8 cellular contexts compared by ENCODE assay signal in the genomic region with DNA sequence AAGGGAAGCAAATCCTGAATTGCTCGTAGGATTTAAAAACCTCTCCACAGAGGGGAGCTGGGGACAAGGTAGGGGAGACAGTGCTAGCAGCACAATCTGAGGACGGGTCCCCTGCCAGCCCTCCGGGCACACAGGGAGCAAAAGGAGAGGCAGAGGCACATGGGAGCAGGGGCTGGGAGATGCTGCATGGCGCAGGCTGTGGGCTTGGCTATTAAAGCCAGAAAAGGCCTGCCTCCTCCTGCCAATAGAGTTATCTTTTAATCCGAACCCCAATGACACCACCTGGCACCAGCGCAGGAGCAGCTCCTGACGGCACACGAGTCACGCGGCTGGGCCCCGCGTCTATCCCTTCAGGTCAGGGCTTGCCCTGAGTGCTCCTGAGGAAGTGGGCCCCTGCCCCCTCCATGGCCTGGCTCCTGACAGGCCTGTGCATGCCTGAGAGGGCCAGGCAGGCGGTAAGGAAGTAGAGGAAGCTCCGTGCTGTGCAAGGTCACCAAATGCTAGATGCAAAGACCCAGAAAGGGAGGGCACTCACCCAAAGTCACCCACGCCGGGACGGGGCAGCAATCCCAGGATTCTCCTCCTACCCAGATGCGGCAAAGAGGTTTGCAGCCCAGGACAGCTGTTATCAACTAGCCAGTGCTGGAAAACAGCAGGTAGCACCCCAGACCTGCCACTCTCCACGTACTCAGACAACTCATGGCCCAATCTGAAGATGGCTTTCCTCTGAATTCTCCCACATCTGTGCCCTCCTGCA. TPM values are rescaled to one million over a fixed set of nuclear protein-coding genes. Genes with fewer than 3 reads are reported as not detected.
A peak's percentile ranks its signal among the peaks of the same experiment; 100 is the strongest.
DNase-seq lines count a peak whose midpoint lies in the region; ATAC-seq and TF ChIP-seq lines count a peak whose summit lies in the region.

No MANE protein-coding gene starts in this region.

- peaks cover 73% of the 10 kb centered on the region for H3K79me2 ChIP-seq in mesendoderm (ENCODE audit: control insufficient read depth, insufficient read depth, low read length)

- no peak overlapping the region for H2BK120ac ChIP-seq in mesendoderm (ENCODE audit: low read depth, low read length)

- no peak overlapping the region for H2BK15ac ChIP-seq in mesendoderm (replicated peaks; ENCODE audit: low read depth)

- no peak for ATAC-seq in GM21367 (IDR thresholded peaks at IDR 0.05; ENCODE audit: unreplicated experiment)
- no peak for ATAC-seq in GM18502 (IDR thresholded peaks at IDR 0.05; ENCODE audit: poor library complexity, unreplicated experiment)

- TF ChIP-seq POLR2A in adrenal gland (IDR thresholded peaks at IDR 0.05): peak in 1 of 2 donors; percentile 76

- no peaks in the 10 kb centered on the region for H3K9me3 ChIP-seq in adrenal gland (replicated peaks in 1 of 3)

- 24 to 37% (median 30%) methylated on average over 11 to 19 of the region's 19 CpGs for WGBS in adrenal gland, 4 donors
- no CpG with 5 or more reads among the region's 19 CpGs for WGBS in mesendoderm (ENCODE audit: extremely low coverage, insufficient coverage, low lambda C conversion rate)

- TF ChIP-seq CTCF in adrenal gland (IDR thresholded peaks at IDR 0.05): no peak

- H3K4me3 ChIP-seq in adrenal gland: no peak overlapping the region
- no peak overlapping the region for H3K4me3 ChIP-seq in mesendoderm (ENCODE audit: low read length)

- intact Hi-C loops in adrenal gland (cut with DNase I): no loop called here

- H3K36me3 Mint-ChIP-seq in activated naive CD4-positive, alpha-beta T cell treated with anti-CD3 and anti-CD28 coated beads, Interleukin-2, amount 10 ng/mL, durations not matched to agents 7 days and 5 days: no peaks in the 10 kb centered on the region

- CTCF ChIA-PET in activated naive CD4-positive, alpha-beta T cell treated with anti-CD3 and anti-CD28 coated beads, Interleukin-2, amount 10 ng/mL, durations not matched to agents 7 days and 5 days (lab: Charles Lee): no interaction called here

- H3K36me3 ChIP-seq in adrenal gland (replicated peaks in 1 of 2): no peaks in the 10 kb centered on the region
- no peaks in the 10 kb centered on the region for H3K36me3 ChIP-seq in mesendoderm (ENCODE audit: control insufficient read depth, insufficient read depth, low read length)

- peaks cover 16% of the 10 kb centered on the region for H3K79me1 ChIP-seq in mesendoderm (ENCODE audit: low read length)

- no peak overlapping the region for H3K23ac ChIP-seq in mesendoderm (ENCODE audit: low read length)

- H4K5ac ChIP-seq in mesendoderm (ENCODE audit: low read length): no peak overlapping the region

- H2BK5ac ChIP-seq in mesendoderm (ENCODE audit: low read length): no peak overlapping the region

- H3K9me3 Mint-ChIP-seq in activated naive CD4-positive, alpha-beta T cell treated with anti-CD3 and anti-CD28 coated beads, Interleukin-2, amount 10 ng/mL, durations not matched to agents 7 days and 5 days: no peaks in the 10 kb centered on the region

- H3K4me3 Mint-ChIP-seq in activated naive CD4-positive, alpha-beta T cell treated with anti-CD3 and anti-CD28 coated beads, Interleukin-2, amount 10 ng/mL, durations not matched to agents 7 days and 5 days: no peak overlapping the region

- H3K27ac Mint-ChIP-seq in activated naive CD4-positive, alpha-beta T cell treated with anti-CD3 and anti-CD28 coated beads, Interleukin-2, amount 10 ng/mL, durations not matched to agents 7 days and 5 days: no peak overlapping the region

- H3K4me1 ChIP-seq in adrenal gland (replicated peaks in 1 of 2) (peaks cover 49 to 63% of the 10 kb centered on the region in 2 donors), mesendoderm (ENCODE audit: control insufficient read depth, low read depth, low read length) (peaks cover 13% of the 10 kb centered on the region)

- no peak overlapping the region for H3K18ac ChIP-seq in mesendoderm (ENCODE audit: low read length)

- H3K27ac ChIP-seq in adrenal gland: peak overlapping the region; percentile 54 to 96 (median 85)
- H3K27ac ChIP-seq in mesendoderm (ENCODE audit: low read depth, low read length): peak overlapping the region; percentile 25

- no peak overlapping the region for H4K8ac ChIP-seq in mesendoderm (ENCODE audit: low read depth, low read length)

- H3K56ac ChIP-seq in mesendoderm (ENCODE audit: low read length): peak overlapping the region; percentile 45

- in situ Hi-C loops in Caki2 (cut with HindIII; ENCODE audit: low pct_unique_long_range_greater_than_20kb, low sequenced_read_pairs): no loop called here

- H2AK5ac ChIP-seq in mesendoderm (ENCODE audit: low read length): no peak overlapping the region

- H3K4me2 ChIP-seq in mesendoderm (ENCODE audit: low read length): no peak overlapping the region

- H3K27me3 Mint-ChIP-seq in activated naive CD4-positive, alpha-beta T cell treated with anti-CD3 and anti-CD28 coated beads, Interleukin-2, amount 10 ng/mL, durations not matched to agents 7 days and 5 days: peaks cover 34% of the 10 kb centered on the region

- H3K27me3 ChIP-seq in adrenal gland (no peaks in the 10 kb centered on the region), mesendoderm (ENCODE audit: insufficient read depth, low read length, poor library complexity) (no peaks in the 10 kb centered on the region)

- peak; percentile 83 for DNase-seq in Caki2 (ENCODE audit: low read depth)
- peak; percentile 31 for DNase-seq in M059J (ENCODE audit: low read depth)
- peak; percentile 86 to 97 (median 93) for DNase-seq in adrenal gland
- DNase-seq in mesendoderm: peak; percentile 49
- DNase-seq in hepatic stellate cell (ENCODE audit: low spot score): no peak
- DNase-seq in activated naive CD4-positive, alpha-beta T cell treated with anti-CD3 and anti-CD28 coated beads, Interleukin-2, amount 10 ng/mL, durations not matched to agents 7 days and 5 days: no peak

- H3K4ac ChIP-seq in mesendoderm (ENCODE audit: low read depth, low read length): no peak overlapping the region

- peak overlapping the region; percentile 22 for H3K9ac ChIP-seq in mesendoderm (ENCODE audit: low read length)

- no peaks in the 10 kb centered on the region for H3K4me1 Mint-ChIP-seq in activated naive CD4-positive, alpha-beta T cell treated with anti-CD3 and anti-CD28 coated beads, Interleukin-2, amount 10 ng/mL, durations not matched to agents 7 days and 5 days

RNA-seq across cellular contexts. Expression of a gene that starts 28.1 kb away (rescaled TPM):
- 19.9 and 21.2 TPM in 2 replicates for total RNA-seq in Caki2 (2014; rRNA removed; shearing (Covaris generic); ENCODE audit: low replicate concordance)
- 10.4 and 19.5 TPM in 2 replicates for total RNA-seq in M059J (2014; rRNA removed; shearing (Covaris generic))
- 100 to 1,000 TPM in 6 of 8 donors, 10 to 100 TPM in 2; 81.8 to 175 (median 125) TPM for total RNA-seq in adrenal gland
- polyA plus RNA-seq in adrenal gland: 10 to 100 TPM; 39.6 to 94.4 (median 88.6) TPM
- polyA plus RNA-seq in mesendoderm (2013, experiment 1 of 2): 58.5 TPM
- polyA plus RNA-seq in mesendoderm (2013, experiment 2 of 2): 57.0 TPM

Comparison
In these comparisons a context has a peak if more than half of its experiments do, and no peak if none do; other contexts are left out.
1. DNase-seq: peak in Caki2 (single experiment), M059J (single experiment), adrenal gland (7 of 7) and mesendoderm (single experiment); none in hepatic stellate cell (single experiment) and activated naive CD4-positive, alpha-beta T cell treated with anti-CD3 and anti-CD28 coated beads, Interleukin-2, amount 10 ng/mL, durations not matched to agents 7 days and 5 days (single experiment).